Comparison of ENCODE assay signal across 8 cellular contexts in the genomic region with DNA sequence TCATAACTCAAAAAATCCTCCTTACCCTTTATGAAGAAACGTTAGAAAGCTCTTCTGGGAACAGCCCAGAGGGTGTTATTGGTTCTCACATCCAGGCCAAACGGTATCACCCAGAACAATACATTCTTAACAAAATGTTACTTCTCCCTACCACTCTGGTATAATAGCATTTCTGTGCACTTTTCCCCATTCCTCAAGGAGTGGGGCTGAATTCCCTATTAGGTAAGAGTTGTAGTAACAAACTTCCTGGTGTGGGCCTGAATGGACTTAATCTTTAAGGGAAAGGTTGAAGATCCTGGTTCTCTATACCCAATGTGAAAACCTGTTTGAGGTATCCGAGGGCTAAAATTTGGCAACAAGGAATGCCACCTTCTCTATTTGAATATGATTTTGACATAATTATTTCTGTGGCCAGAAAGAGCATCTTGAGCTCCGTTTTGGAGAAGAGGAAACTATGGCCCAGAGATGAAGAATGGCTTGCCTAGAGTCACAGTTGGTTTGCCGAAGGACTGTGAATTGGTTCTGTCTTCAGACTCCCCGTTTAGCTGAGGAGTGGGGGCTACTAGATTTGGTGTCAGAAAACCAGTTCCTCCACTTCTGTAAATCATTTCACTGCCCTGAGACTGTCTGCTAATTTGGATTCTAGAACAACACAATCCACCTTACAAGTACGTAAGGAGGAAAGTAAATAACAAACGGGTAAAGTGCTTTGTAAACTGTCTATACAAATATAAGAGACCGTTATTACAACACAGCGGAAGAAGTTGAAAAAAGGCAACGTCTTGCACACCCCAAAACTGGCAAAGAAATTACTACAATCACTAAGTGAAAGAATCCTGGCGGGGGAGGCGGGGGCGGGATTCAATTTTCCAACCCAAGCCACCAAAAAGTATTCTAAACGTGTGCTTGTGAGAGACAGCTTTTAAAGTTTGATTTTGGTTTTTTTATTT. TPM values are rescaled to one million over a fixed set of nuclear protein-coding genes. Genes with fewer than 3 reads are reported as not detected.
DNase-seq lines count a peak whose midpoint lies in the region; ATAC-seq and TF ChIP-seq lines count a peak whose summit lies in the region.

No MANE protein-coding gene starts in this region.

- peak overlapping the region; percentile 26 for H3K27ac ChIP-seq in cardiac muscle cell
- H3K27ac ChIP-seq in colonic mucosa = peak overlapping the region; percentile 93
- peak overlapping the region; percentile 97 for H3K27ac ChIP-seq in upper lobe of right lung

- no peaks in the 10 kb centered on the region for H3K27me3 Mint-ChIP-seq in naive B cell

- H3K9me3 ChIP-seq in cardiac muscle cell (ENCODE audit: low read depth) (no peaks in the 10 kb centered on the region), colonic mucosa (no peaks in the 10 kb centered on the region), upper lobe of right lung (no peaks in the 10 kb centered on the region)

- no peaks in the 10 kb centered on the region for H3K9me3 Mint-ChIP-seq in naive B cell

- H3K9ac ChIP-seq in colonic mucosa (ENCODE audit: low read depth in 2 of 2, low read length in 2 of 2) = peak overlapping the region; percentile 91

- H3K27me3 ChIP-seq in cardiac muscle cell = no peaks in the 10 kb centered on the region
- H3K27me3 ChIP-seq in colonic mucosa = no peaks in the 10 kb centered on the region
- no peaks in the 10 kb centered on the region for H3K27me3 ChIP-seq in upper lobe of right lung

- DNase-seq in cardiac muscle cell (ENCODE audit: low read depth in 1 of 2, low spot score in 1 of 2) = peak in 1 of 2 donors; percentile 47
- no peak for DNase-seq in Right ventricle myocardium superior
- DNase-seq in SK-MEL-5 (ENCODE audit: low read depth, low spot score) = peak; percentile 17
- peak; percentile 40 for DNase-seq in colonic mucosa
- DNase-seq in naive B cell = no peak
- peak; percentile 72 for DNase-seq in upper lobe of right lung
- DNase-seq in NCI-H774 (lab: John Stamatoyannopoulos, UW) = no peak
- DNase-seq in NCI-H2107 (lab: John Stamatoyannopoulos, UW) = no peak

- H3K36me3 Mint-ChIP-seq in naive B cell = peaks cover 0 to 4% of the 10 kb centered on the region in 2 donors

- H3K4me3 ChIP-seq in cardiac muscle cell (peak overlapping the region; percentile 96), colonic mucosa (peak overlapping the region; percentile 85), upper lobe of right lung (peak overlapping the region; percentile 84)

- no peak for ATAC-seq in Right ventricle myocardium superior (ENCODE audit: poor library complexity)
- no peak for ATAC-seq in naive B cell (ENCODE audit: low read depth in 2 of 2)
- ATAC-seq in upper lobe of right lung = peak; percentile 11

- H3K4me3 Mint-ChIP-seq in naive B cell = peak overlapping the region in 1 of 8 donors; percentile 96

- intact Hi-C loops in Right ventricle myocardium superior (cut with DNase I) (loop anchor here (10.0 kb wide), 1 partner anchor 79 kb away; no protein-coding TSS in a partner anchor), colonic mucosa (cut with DNase I) (no loop called here), upper lobe of right lung (cut with DNase I) (no loop called here)

- H3K27ac Mint-ChIP-seq in naive B cell = peak overlapping the region in 5 of 6 donors; percentile 97 to 99 (median 99)

- in situ Hi-C loops in SK-MEL-5 (cut with HindIII; ENCODE audit: low pct_unique_long_range_greater_than_20kb, low sequenced_read_pairs) = no loop called here

- TF ChIP-seq CTCF in cardiac muscle cell (IDR thresholded peaks at IDR 0.05; ENCODE audit: low read depth, low read length) (no peak), colonic mucosa (IDR thresholded peaks at IDR 0.05) (no peak), upper lobe of right lung (IDR thresholded peaks at IDR 0.05) (no peak)

- H3K4me1 ChIP-seq in cardiac muscle cell (ENCODE audit: low read depth) = no peaks in the 10 kb centered on the region
- no peaks in the 10 kb centered on the region for H3K4me1 ChIP-seq in colonic mucosa
- peaks cover 18% of the 10 kb centered on the region for H3K4me1 ChIP-seq in upper lobe of right lung

- H3K4me1 Mint-ChIP-seq in naive B cell = peaks cover 17 to 24% (median 23%) of the 10 kb centered on the region in 3 donors

- H3K36me3 ChIP-seq in cardiac muscle cell (peaks cover 14% of the 10 kb centered on the region), colonic mucosa (no peaks in the 10 kb centered on the region), upper lobe of right lung (peaks cover 16% of the 10 kb centered on the region)

RNA-seq across cellular contexts. Expression of gene ANP32E, which starts 2.3 kb away (rescaled TPM):
- total RNA-seq in cardiac muscle cell (21.9 and 38.5 TPM in 2 replicates), Right ventricle myocardium superior (24.9 TPM), colonic mucosa (10 to 100 TPM; 18.5 to 36.3 TPM), upper lobe of right lung (29.6 TPM)
- polyA plus RNA-seq in cardiac muscle cell (36.8 and 60.9 TPM in 2 replicates), naive B cell (ENCODE audit: low read depth in 6 of 6) (10 to 100 TPM; 44.7 to 67.8 (median 49.8) TPM)
- 26.8 and 28.6 TPM in 2 replicates for total RNA-seq in SK-MEL-5 (2014; rRNA removed; shearing (Covaris generic))
- 47.9 and 49.4 TPM in 2 replicates for polyA plus RNA-seq in SK-MEL-5 (2015; cell fraction: cytosol; rRNA removed)
- 27.2 and 28.0 TPM in 2 replicates for polyA plus RNA-seq in SK-MEL-5 (2015; cell fraction: nucleus; rRNA removed)

RNA-seq across cellular contexts. Expression of gene CA14, which starts 23.9 kb away (rescaled TPM):
- total RNA-seq in cardiac muscle cell (34.8 and 46.1 TPM in 2 replicates), Right ventricle myocardium superior (14.0 TPM), colonic mucosa (under 1 TPM; 0.22 to 0.29 TPM), upper lobe of right lung (0.55 TPM)
- polyA plus RNA-seq in cardiac muscle cell (68.2 and 133 TPM in 2 replicates), naive B cell (ENCODE audit: low read depth in 6 of 6) (1 to 10 TPM in 3 of 6 donors, under 1 TPM in 3; 0.76 to 1.8 (median 1.0) TPM)
- 53.6 and 54.4 TPM in 2 replicates for total RNA-seq in SK-MEL-5 (2014; rRNA removed; shearing (Covaris generic))
- 54.9 and 61.2 TPM in 2 replicates for polyA plus RNA-seq in SK-MEL-5 (2015; cell fraction: cytosol; rRNA removed)
- polyA plus RNA-seq in SK-MEL-5 (2015; cell fraction: nucleus; rRNA removed) = 78.6 and 82.2 TPM in 2 replicates

RNA-seq across cellular contexts. Expression of gene APH1A, which starts 35.2 kb away (rescaled TPM):
- total RNA-seq in cardiac muscle cell = 74.1 and 78.6 TPM in 2 replicates
- polyA plus RNA-seq in cardiac muscle cell = 29.5 and 35.5 TPM in 2 replicates
- 53.6 TPM for total RNA-seq in Right ventricle myocardium superior
- total RNA-seq in SK-MEL-5 (2014; rRNA removed; shearing (Covaris generic)) = 208 and 231 TPM in 2 replicates
- 206 and 238 TPM in 2 replicates for polyA plus RNA-seq in SK-MEL-5 (2015; cell fraction: cytosol; rRNA removed)
- polyA plus RNA-seq in SK-MEL-5 (2015; cell fraction: nucleus; rRNA removed) = 160 and 167 TPM in 2 replicates
- total RNA-seq in colonic mucosa = 100 to 1,000 TPM; 180 to 209 TPM
- polyA plus RNA-seq in naive B cell (ENCODE audit: low read depth in 6 of 6) = 100 to 1,000 TPM in 2 of 6 donors, 10 to 100 TPM in 4; 81.7 to 106 (median 91.3) TPM
- total RNA-seq in upper lobe of right lung = 135 TPM

RNA-seq across cellular contexts. Expression of gene C1orf54, which starts 39.0 kb away (rescaled TPM):
- total RNA-seq in cardiac muscle cell (9.2 and 11.1 TPM in 2 replicates), Right ventricle myocardium superior (8.8 TPM), colonic mucosa (1 to 10 TPM; 2.7 to 6.0 TPM), upper lobe of right lung (15.4 TPM)
- polyA plus RNA-seq in cardiac muscle cell (35.6 and 37.2 TPM in 2 replicates), naive B cell (ENCODE audit: low read depth in 6 of 6) (1 to 10 TPM; 1.0 to 3.8 (median 2.0) TPM)
- total RNA-seq in SK-MEL-5 (2014; rRNA removed; shearing (Covaris generic)) = 1.5 and 3.1 TPM in 2 replicates
- polyA plus RNA-seq in SK-MEL-5 (2015; cell fraction: cytosol; rRNA removed) = 1.3 and 1.5 TPM in 2 replicates
- 3.4 and 10.5 TPM in 2 replicates for polyA plus RNA-seq in SK-MEL-5 (2015; cell fraction: nucleus; rRNA removed)

RNA-seq across cellular contexts. Expression of gene CIART, which starts 48.7 kb away (rescaled TPM):
- 15.4 and 17.7 TPM in 2 replicates for total RNA-seq in cardiac muscle cell
- polyA plus RNA-seq in cardiac muscle cell = 19.0 and 20.6 TPM in 2 replicates
- 11.8 TPM for total RNA-seq in Right ventricle myocardium superior
- total RNA-seq in SK-MEL-5 (2014; rRNA removed; shearing (Covaris generic)) = 0.21 TPM in 1 of 2 replicates, not detected in the other
- 0.33 and 1.3 TPM in 2 replicates for polyA plus RNA-seq in SK-MEL-5 (2015; cell fraction: cytosol; rRNA removed)
- polyA plus RNA-seq in SK-MEL-5 (2015; cell fraction: nucleus; rRNA removed) = 6.1 and 9.3 TPM in 2 replicates
- total RNA-seq in colonic mucosa = 1 to 10 TPM in 1 of 2 donors, under 1 TPM in 1; 0.69 to 1.6 TPM
- polyA plus RNA-seq in naive B cell (ENCODE audit: low read depth in 6 of 6) = under 1 TPM in 1 of 6 donors, not detected in 5; 0.22 TPM
- total RNA-seq in upper lobe of right lung = 10.6 TPM

Comparison
In these comparisons a context has a peak if more than half of its experiments do, and no peak if none do; other contexts are left out.
1. DNase-seq: peak in SK-MEL-5 (single experiment), colonic mucosa (single experiment) and upper lobe of right lung (single experiment); none in Right ventricle myocardium superior (single experiment), naive B cell (single experiment), NCI-H774 (single experiment) and NCI-H2107 (single experiment).
2. H3K27ac ChIP-seq: peak in every context shown above with its lines; median percentile 97 in upper lobe of right lung; 93 in colonic mucosa; 26 in cardiac muscle cell.
3. Peak in every context shown above with its lines, with median percentiles within 50 percentile points of each other: H3K4me3 ChIP-seq.